8 cellular contexts compared by ENCODE assay signal in genomic region chr5:141701341-141702119, GRCh38. TPM values are rescaled to one million over a fixed set of nuclear protein-coding genes. Genes with fewer than 3 reads are reported as not detected.
DNase-seq lines count a peak whose midpoint lies in the region; ATAC-seq and TF ChIP-seq lines count a peak whose summit lies in the region.

No MANE protein-coding gene starts in this region.

- peaks cover 20% of the 10 kb centered on the region for H3K27me3 Mint-ChIP-seq in activated naive CD8-positive, alpha-beta T cell

- DNase-seq in activated CD4-positive, CD25-positive, alpha-beta regulatory T cell treated with anti-CD3 and anti-CD28 coated beads, Interleukin-2, amount 50 U/mL, for 72 hours: no peak
- DNase-seq in psoas muscle: no peak
- no peak for DNase-seq in G401 (ENCODE audit: low spot score)
- no peak for DNase-seq in SKM-1 (lab: John Stamatoyannopoulos, UW; ENCODE audit: unreplicated experiment)
- no peak for DNase-seq in A172 (ENCODE audit: low spot score)

- no peak overlapping the region for H3K27ac ChIP-seq in psoas muscle

- no peaks in the 10 kb centered on the region for H3K9me3 Mint-ChIP-seq in activated naive CD8-positive, alpha-beta T cell (ENCODE audit: low read depth)

- peaks cover 0 to 77% (median 14%) of the 10 kb centered on the region in 3 donors for H3K27me3 ChIP-seq in psoas muscle (ENCODE audit: insufficient read depth in 3 of 3, low read length in 2 of 3)

- H3K27ac Mint-ChIP-seq in activated naive CD8-positive, alpha-beta T cell: no peak overlapping the region

- ATAC-seq in activated CD4-positive, CD25-positive, alpha-beta regulatory T cell treated with anti-CD3 and anti-CD28 coated beads, Interleukin-2, amount 50 U/mL, for 24 hours: peak; percentile 6 to 27
- ATAC-seq in HG02798 (IDR thresholded peaks at IDR 0.05; ENCODE audit: poor library complexity, unreplicated experiment) (peak; percentile 68), psoas muscle (peak in 1 of 4 donors; percentile 11)

- H3K36me3 Mint-ChIP-seq in activated naive CD8-positive, alpha-beta T cell: no peaks in the 10 kb centered on the region

- peak overlapping the region; percentile 85 for H3K4me3 Mint-ChIP-seq in activated naive CD8-positive, alpha-beta T cell

- no peaks in the 10 kb centered on the region for H3K36me3 ChIP-seq in psoas muscle (ENCODE audit: insufficient read depth in 1 of 2, low read depth in 1 of 2)

- H3K4me3 ChIP-seq in psoas muscle: peak overlapping the region; percentile 68

- WGBS in psoas muscle, 3 donors: 12 to 18% (median 14%) methylated on average over 16 of the region's 16 CpGs

- H3K4me1 Mint-ChIP-seq in activated naive CD8-positive, alpha-beta T cell (ENCODE audit: low read depth): peaks cover 20% of the 10 kb centered on the region

- in situ Hi-C loops in G401 (cut with HindIII; ENCODE audit: low sequenced_read_pairs): no loop called here

- no peak for TF ChIP-seq CTCF in psoas muscle (IDR thresholded peaks at IDR 0.05)

- H3K4me1 ChIP-seq in psoas muscle: peaks cover 13% of the 10 kb centered on the region

- H3K9me3 ChIP-seq in psoas muscle: no peaks in the 10 kb centered on the region

- intact Hi-C loops in psoas muscle (cut with DNase I): loop anchor here (1.0 to 2.0 kb wide), 2 partner anchors 177 to 178 kb away; partner anchors contain the start of gene PCDH1 (in 1 of the 2)

RNA-seq across cellular contexts. Expression of gene ARAP3, which starts 19.5 kb away (rescaled TPM):
- 1 to 10 TPM; 5.2 to 10.0 (median 5.4) TPM for total RNA-seq in psoas muscle
- polyA plus RNA-seq in psoas muscle: 1 to 10 TPM; 2.4 to 4.5 (median 2.5) TPM
- not detected in 2 replicates for total RNA-seq in G401 (2014; rRNA removed; shearing (Covaris generic))
- 4.3 and 6.8 TPM in 2 replicates for total RNA-seq in A172 (2014; rRNA removed; shearing (Covaris generic))

RNA-seq across cellular contexts. Expression of gene FCHSD1, which starts 50.3 kb away (rescaled TPM):
- total RNA-seq in psoas muscle: 1 to 10 TPM; 1.3 to 2.4 (median 2.1) TPM
- polyA plus RNA-seq in psoas muscle: 1 to 10 TPM; 1.3 to 1.4 (median 1.4) TPM
- 8.8 and 17.7 TPM in 2 replicates for total RNA-seq in G401 (2014; rRNA removed; shearing (Covaris generic))
- 7.1 and 21.6 TPM in 2 replicates for total RNA-seq in A172 (2014; rRNA removed; shearing (Covaris generic))
